ENCODE assay signal across 26 cellular contexts in genomic region chr10:772227-772637, GRCh38.
DNase-seq lines count a peak whose midpoint lies in the region; ATAC-seq and TF ChIP-seq lines count a peak whose summit lies in the region.
"Had no signal": no experiment of that assay in that cellular context is flagged by ENCODE, and none has a peak within 500 bp of the region (broad histone marks: within the 10 kb centered on the region; RNA-seq: fewer than 3 reads in every experiment).

No MANE protein-coding gene starts in this region.

- H4K8ac ChIP-seq in neuronal stem cell (ENCODE audit: low read depth, low read length), result no peak overlapping the region

- H2BK15ac ChIP-seq in neuronal stem cell (ENCODE audit: low read length), result no peak overlapping the region

- H3K4me1 ChIP-seq in neuronal stem cell (ENCODE audit: control insufficient read depth in 2 of 2, insufficient read depth in 1 of 2, low read depth in 1 of 2, low read length in 2 of 2) (no peaks in the 10 kb centered on the region), uterus (no peaks in the 10 kb centered on the region)
- H3K4me1 ChIP-seq: Caco-2 had no signal

- DNase-seq in NCI-H146 (lab: John Stamatoyannopoulos, UW) (peak; percentile 22), NCI-H146 treated with DMSO at 0.1 percent for 48 hours (lab: John Stamatoyannopoulos, UW; ENCODE audit: unreplicated experiment) (no peak), H7 (peak; percentile 79), iPS-NIHi11 (ENCODE audit: low spot score) (peak; percentile 42), neuronal stem cell (ENCODE audit: low spot score) (no peak), germinal center (ENCODE audit: low spot score) (no peak), uterus (no peak)
- DNase-seq: ACHN; Caco-2; CD4-positive, alpha-beta memory T cell; DMS 273 treated with DMSO at 0.1 percent for 48 hours; DND-41; KG1; NCI-H1092 treated with DMSO at 0.1 percent for 48 hours; NCI-H1436 treated with DMSO at 0.1 percent for 48 hours; NCI-H2029 treated with DMSO at 0.1 percent for 48 hours; NCI-H2171; NCI-H345; NCI-H524; NCI-H774; NK-92 treated with Interleukin-12 subunit alpha and Interleukin-12 subunit beta, amount 100 ng/mL, for 24 hours; SIG-M5 had no signal

- H3K23ac ChIP-seq in neuronal stem cell (ENCODE audit: low read depth, low read length, poor library complexity), result peak overlapping the region; percentile 85

- no peak overlapping the region for H2AFZ ChIP-seq in neuronal stem cell (ENCODE audit: low read length)

- no peak overlapping the region for H3K4me2 ChIP-seq in neuronal stem cell (ENCODE audit: insufficient read depth, low read length, poor library complexity, severe bottlenecking)
- H3K4me2 ChIP-seq: BLaER1 treated with 17β-estradiol and CSF1 and Interleukin-3, amounts not matched to agents 10 nM and 100 nM had no signal

- no peak overlapping the region for H2BK12ac ChIP-seq in neuronal stem cell (ENCODE audit: low read length)

- H3K27me3 ChIP-seq in H7 (ENCODE audit: control insufficient read depth, insufficient read depth, low read length) (no peaks in the 10 kb centered on the region), neuronal stem cell (ENCODE audit: control insufficient read depth in 3 of 3, insufficient read depth in 3 of 3, low read depth in 1 of 3, low read length in 3 of 3) (no peaks in the 10 kb centered on the region), uterus (no peaks in the 10 kb centered on the region)

- H3K14ac ChIP-seq in neuronal stem cell (ENCODE audit: low read length), result peak overlapping the region; percentile 71

- intact Hi-C loops in uterus (cut with DNase I; ENCODE audit: low total_unique reads), result no loop called here

- H2BK5ac ChIP-seq in neuronal stem cell (ENCODE audit: low read length), result peak overlapping the region; percentile 39

- no peak overlapping the region for H3K27ac ChIP-seq in neuronal stem cell (replicated peaks; ENCODE audit: low read length)
- H3K27ac ChIP-seq in uterus, result no peak overlapping the region
- H3K27ac ChIP-seq: 22Rv1; BLaER1 treated with 17β-estradiol and CSF1 and Interleukin-3, amounts not matched to agents 10 nM and 100 nM had no signal

- H3K36me3 ChIP-seq in H7 (replicated peaks; ENCODE audit: control insufficient read depth, insufficient read depth, low read length) (no peaks in the 10 kb centered on the region), neuronal stem cell (replicated peaks in 1 of 2; ENCODE audit: control insufficient read depth in 2 of 2, insufficient read depth in 2 of 2, low read length in 2 of 2) (no peaks in the 10 kb centered on the region), uterus (no peaks in the 10 kb centered on the region)

- no peak overlapping the region for H3K4ac ChIP-seq in neuronal stem cell (ENCODE audit: low read length)

- TF ChIP-seq CTCF in uterus (IDR thresholded peaks at IDR 0.05), result no peak

- H3K9me3 ChIP-seq in neuronal stem cell (replicated peaks in 1 of 2; ENCODE audit: control insufficient read depth in 2 of 2, insufficient read depth in 1 of 2, low read depth in 1 of 2, low read length in 2 of 2), result peaks cover 7 to 12% of the 10 kb centered on the region in 2 donors
- no peaks in the 10 kb centered on the region for H3K9me3 ChIP-seq in uterus

- H3K18ac ChIP-seq in neuronal stem cell (ENCODE audit: low read length), result peak overlapping the region; percentile 15

- no peak overlapping the region for H4K91ac ChIP-seq in neuronal stem cell (ENCODE audit: low read depth, low read length, poor library complexity)

- no peak for ATAC-seq in HG03442 (IDR thresholded peaks at IDR 0.05; ENCODE audit: unreplicated experiment)
- ATAC-seq: Panc1 had no signal

- no peak for TF ChIP-seq POLR2A in uterus (IDR thresholded peaks at IDR 0.05)

- H3K4me3 ChIP-seq in H7 (ENCODE audit: insufficient read depth, low read depth, low read length) (no peak overlapping the region), neuronal stem cell (ENCODE audit: low read length in 2 of 2) (no peak overlapping the region), uterus (no peak overlapping the region)
- H3K4me3 ChIP-seq: BLaER1 treated with 17β-estradiol and CSF1 and Interleukin-3, amounts not matched to agents 10 nM and 100 nM had no signal

- no peak overlapping the region for H2AK5ac ChIP-seq in neuronal stem cell (ENCODE audit: low read depth, low read length)

- no peak overlapping the region for H2BK120ac ChIP-seq in neuronal stem cell (ENCODE audit: low read depth, low read length)

- no peak overlapping the region for H3K9ac ChIP-seq in neuronal stem cell (ENCODE audit: low read depth, low read length, poor library complexity)
- H3K9ac ChIP-seq: BLaER1 treated with 17β-estradiol and CSF1 and Interleukin-3, amounts not matched to agents 10 nM and 100 nM had no signal

- no CpG with 5 or more reads among the region's 14 CpGs for WGBS in neuronal stem cell (ENCODE audit: extremely low coverage in 2 of 2, insufficient read length in 2 of 2, insufficient replicate concordance in 1 of 2), 2 donors

- H3K79me1 ChIP-seq in neuronal stem cell (ENCODE audit: low read depth, low read length), result no peaks in the 10 kb centered on the region

Comparison
In these comparisons a context has a peak if more than half of its experiments do, and no peak if none do; other contexts are left out.
1. DNase-seq: peak in NCI-H146 (single experiment), H7 (single experiment) and iPS-NIHi11 (single experiment); none in NCI-H146 treated with DMSO at 0.1 percent for 48 hours (single experiment), neuronal stem cell (single experiment), germinal center (single experiment) and uterus (0 of 2).